Comparison of ENCODE assay signal across 9 cellular contexts in genomic region chr11:34890812-34891211, GRCh38. TPM values are rescaled to one million over a fixed set of nuclear protein-coding genes. Genes with fewer than 3 reads are reported as not detected.
DNase-seq lines count a peak whose midpoint lies in the region; ATAC-seq and TF ChIP-seq lines count a peak whose summit lies in the region.
"Had no signal": no experiment of that assay in that cellular context is flagged by ENCODE, and none has a peak within 500 bp of the region (broad histone marks: within the 10 kb centered on the region; RNA-seq: fewer than 3 reads in every experiment).

No MANE protein-coding gene starts in this region.

- no peaks in the 10 kb centered on the region for H3K27me3 ChIP-seq in CD4-positive, alpha-beta memory T cell (ENCODE audit: insufficient read depth, low read length)
- no peaks in the 10 kb centered on the region for H3K27me3 ChIP-seq in Peyer's patch
- H3K27me3 ChIP-seq: upper lobe of left lung had no signal

- peak in 3 of 5 donors; percentile 3 to 6 (median 6) for DNase-seq in CD4-positive, alpha-beta memory T cell
- DNase-seq in HFFc6 (peak; percentile 21), Peyer's patch (no peak), fibroblast of the aortic adventitia (ENCODE audit: low read depth) (peak; percentile 74), superior temporal gyrus (ENCODE audit: extremely low spot score) (peak; percentile 92), HK-2 (ENCODE audit: unreplicated experiment) (no peak)
- no peak for DNase-seq in activated CD8-positive, alpha-beta memory T cell treated with anti-CD3 and anti-CD28 coated beads, Interleukin-2, amount 50 U/mL, for 48 hours
- DNase-seq: upper lobe of left lung had no signal

- H3K9me3 ChIP-seq in CD4-positive, alpha-beta memory T cell (ENCODE audit: control insufficient read depth in 1 of 2, low read length in 2 of 2), result no peaks in the 10 kb centered on the region
- no peaks in the 10 kb centered on the region for H3K9me3 ChIP-seq in Peyer's patch
- H3K9me3 ChIP-seq: upper lobe of left lung had no signal

- no peak overlapping the region for H3K4me3 Mint-ChIP-seq in CD4-positive, alpha-beta memory T cell
- no peak overlapping the region for H3K4me3 Mint-ChIP-seq in HFFc6

- CTCF ChIA-PET in CD4-positive, alpha-beta memory T cell (lab: Charles Lee; ENCODE audit: partially characterized antibody), result interaction anchor here (1.1 to 1.4 kb wide), 2 partner anchors 12 to 305 kb away, joined by 5 to 8 read pairs; no protein-coding TSS in a partner anchor

- H3K4me3 ChIP-seq in CD4-positive, alpha-beta memory T cell (ENCODE audit: low read length in 2 of 2), result no peak overlapping the region
- no peak overlapping the region for H3K4me3 ChIP-seq in Peyer's patch
- H3K4me3 ChIP-seq in fibroblast of the aortic adventitia (ENCODE audit: low read depth, low read length), result no peak overlapping the region
- H3K4me3 ChIP-seq: upper lobe of left lung had no signal

- H3K27ac Mint-ChIP-seq in CD4-positive, alpha-beta memory T cell, result no peak overlapping the region
- H3K27ac Mint-ChIP-seq in HFFc6, result no peak overlapping the region

- no peaks in the 10 kb centered on the region for H3K9me3 Mint-ChIP-seq in CD4-positive, alpha-beta memory T cell
- H3K9me3 Mint-ChIP-seq in HFFc6, result no peaks in the 10 kb centered on the region

- H3K4me1 Mint-ChIP-seq in CD4-positive, alpha-beta memory T cell, result no peaks in the 10 kb centered on the region
- no peaks in the 10 kb centered on the region for H3K4me1 Mint-ChIP-seq in HFFc6 (ENCODE audit: low read depth)

- H3K27me3 Mint-ChIP-seq in CD4-positive, alpha-beta memory T cell, result no peaks in the 10 kb centered on the region
- no peaks in the 10 kb centered on the region for H3K27me3 Mint-ChIP-seq in HFFc6 (ENCODE audit: insufficient read depth)

- POLR2A ChIA-PET in CD4-positive, alpha-beta memory T cell (lab: Charles Lee; ENCODE audit: partially characterized antibody), result no interaction called here

- intact Hi-C loops in CD4-positive, alpha-beta memory T cell (cut with micrococcal nuclease), result loop anchor here (1.0 kb wide), 1 partner anchor 305 kb away; no protein-coding TSS in a partner anchor

- no peak for TF ChIP-seq POLR2A in Peyer's patch (IDR thresholded peaks at IDR 0.05)

- no peak for ATAC-seq in GM21529 (IDR thresholded peaks at IDR 0.05; ENCODE audit: unreplicated experiment)

- H3K36me3 ChIP-seq in CD4-positive, alpha-beta memory T cell (ENCODE audit: insufficient read depth, low read length), result no peaks in the 10 kb centered on the region
- peaks cover 0 to 7% (median 0%) of the 10 kb centered on the region in 3 donors for H3K36me3 ChIP-seq in Peyer's patch

- peaks cover 19 to 21% of the 10 kb centered on the region in 2 donors for H3K36me3 Mint-ChIP-seq in CD4-positive, alpha-beta memory T cell
- H3K36me3 Mint-ChIP-seq in HFFc6 (ENCODE audit: low read depth), result no peaks in the 10 kb centered on the region; the same call in 1 of the 2 replicates

- TF ChIP-seq CTCF in HFFc6 (IDR thresholded peaks at IDR 0.05) (peak; percentile 80), Peyer's patch (IDR thresholded peaks at IDR 0.05) (peak in 5 of 6 experiments; percentile 23 to 74 (median 65)), fibroblast of the aortic adventitia (IDR thresholded peaks at IDR 0.05; ENCODE audit: insufficient read depth, low read length) (peak; percentile 41)

- no peak overlapping the region for H3K27ac ChIP-seq in CD4-positive, alpha-beta memory T cell (ENCODE audit: low read depth, low read length)
- H3K27ac ChIP-seq in Peyer's patch, result no peak overlapping the region
- H3K27ac ChIP-seq: upper lobe of left lung had no signal

- H3K4me1 ChIP-seq in CD4-positive, alpha-beta memory T cell (ENCODE audit: insufficient read depth, low read length), result no peaks in the 10 kb centered on the region
- H3K4me1 ChIP-seq in Peyer's patch, result no peaks in the 10 kb centered on the region

RNA-seq across cellular contexts. Expression of gene APIP, which starts 25.4 kb away (rescaled TPM):
- 10 to 100 TPM; 17.7 to 18.4 TPM for total RNA-seq in CD4-positive, alpha-beta memory T cell
- polyA plus RNA-seq in CD4-positive, alpha-beta memory T cell, result 10 to 100 TPM; 17.2 to 27.6 TPM
- 10 to 100 TPM; 26.6 to 33.3 (median 29.4) TPM for total RNA-seq in HFFc6 (2021; fragmentation: NEBNext Ultra II Directional; extraction: Animal tissue kit (Norgen Biotek cat#: 25700))
- total RNA-seq in Peyer's patch (10 to 100 TPM; 11.7 to 25.6 (median 13.8) TPM), fibroblast of the aortic adventitia (ENCODE audit: low replicate concordance) (24.9 and 32.4 TPM in 2 replicates)

RNA-seq across cellular contexts. Expression of gene PDHX, which starts 25.6 kb away (rescaled TPM):
- total RNA-seq in CD4-positive, alpha-beta memory T cell, result 10 to 100 TPM; 39.1 to 43.5 TPM
- polyA plus RNA-seq in CD4-positive, alpha-beta memory T cell, result 10 to 100 TPM; 17.6 to 20.4 TPM
- total RNA-seq in HFFc6 (2021; fragmentation: NEBNext Ultra II Directional; extraction: Animal tissue kit (Norgen Biotek cat#: 25700)), result 10 to 100 TPM; 37.4 to 47.0 (median 42.2) TPM
- 10 to 100 TPM; 15.4 to 87.5 (median 22.4) TPM for total RNA-seq in Peyer's patch
- total RNA-seq in fibroblast of the aortic adventitia (ENCODE audit: low replicate concordance), result 36.6 and 41.8 TPM in 2 replicates

Comparison
In these comparisons a context has a peak if more than half of its experiments do, and no peak if none do; other contexts are left out.
1. DNase-seq: peak in CD4-positive, alpha-beta memory T cell (3 of 5), HFFc6 (single experiment), fibroblast of the aortic adventitia (single experiment) and superior temporal gyrus (single experiment); none in Peyer's patch (0 of 3), HK-2 (single experiment) and activated CD8-positive, alpha-beta memory T cell treated with anti-CD3 and anti-CD28 coated beads, Interleukin-2, amount 50 U/mL, for 48 hours (single experiment).
2. Peak in every context shown above with its lines, with median percentiles within 50 percentile points of each other: CTCF ChIP-seq.